Comparison of ENCODE assay signal across 11 cellular contexts in genomic region chr5:140569197-140569596, GRCh38. TPM values are rescaled to one million over a fixed set of nuclear protein-coding genes. Genes with fewer than 3 reads are reported as not detected.
DNase-seq lines count a peak whose midpoint lies in the region; ATAC-seq and TF ChIP-seq lines count a peak whose summit lies in the region.
"Had no signal": no experiment of that assay in that cellular context is flagged by ENCODE, and none has a peak within 500 bp of the region (broad histone marks: within the 10 kb centered on the region; RNA-seq: fewer than 3 reads in every experiment).

No MANE protein-coding gene starts in this region.

- peak overlapping the region; percentile 94 for H3K27ac Mint-ChIP-seq in activated T-cell treated with anti-CD3 and anti-CD28 coated beads, Interleukin-2, amount 50 U/mL, for 24 hours

- H3K4me3 ChIP-seq in OCI-LY1 (ENCODE audit: low read depth, low read length, poor library complexity, severe bottlenecking) (no peak overlapping the region), SJCRH30 (no peak overlapping the region)

- H3K27ac ChIP-seq in OCI-LY1 (ENCODE audit: low read depth, low read length, poor library complexity, severe bottlenecking) (no peak overlapping the region), temporal lobe (ENCODE audit: low read depth, low read length) (peak overlapping the region; percentile 46), SJCRH30 (no peak overlapping the region)

- H3K4me1 Mint-ChIP-seq in activated T-cell treated with anti-CD3 and anti-CD28 coated beads, Interleukin-2, amount 50 U/mL, for 24 hours (ENCODE audit: low read depth) = peaks cover 49% of the 10 kb centered on the region

- no peak for TF ChIP-seq CTCF in OCI-LY1 (IDR thresholded peaks at IDR 0.05; ENCODE audit: low read length)

- H3K4me3 Mint-ChIP-seq in activated T-cell treated with anti-CD3 and anti-CD28 coated beads, Interleukin-2, amount 50 U/mL, for 24 hours = peak overlapping the region; percentile 68

- no peaks in the 10 kb centered on the region for H3K79me2 ChIP-seq in OCI-LY1 (ENCODE audit: insufficient read depth, low read length)

- 0 out of 2 replicates have a peak overlapping the region, but pooled peaks have one; percentile 11 for H3K4me2 ChIP-seq in OCI-LY1 (ENCODE audit: low read length)

- H3K36me3 Mint-ChIP-seq in activated T-cell treated with anti-CD3 and anti-CD28 coated beads, Interleukin-2, amount 50 U/mL, for 24 hours (ENCODE audit: low read depth) = peaks cover 59% of the 10 kb centered on the region

- no peaks in the 10 kb centered on the region for H3K27me3 Mint-ChIP-seq in activated T-cell treated with anti-CD3 and anti-CD28 coated beads, Interleukin-2, amount 50 U/mL, for 24 hours

- H3K27me3 ChIP-seq in OCI-LY1 (ENCODE audit: insufficient read depth, low read length) = no peaks in the 10 kb centered on the region
- no peaks in the 10 kb centered on the region for H3K27me3 ChIP-seq in SJCRH30

- H3K4me1 ChIP-seq in OCI-LY1 (ENCODE audit: insufficient read depth, low read length, severe bottlenecking) = peaks cover 24% of the 10 kb centered on the region
- H3K4me1 ChIP-seq in SJCRH30 = no peaks in the 10 kb centered on the region

- H3K9me2 ChIP-seq in OCI-LY1 (ENCODE audit: low read depth, low read length) = no peaks in the 10 kb centered on the region

- intact Hi-C loops in posterior cingulate gyrus (cut with DNase I) = no loop called here

- H3K36me3 ChIP-seq in OCI-LY1 (ENCODE audit: insufficient read depth, low read length) (peaks cover 33% of the 10 kb centered on the region), SJCRH30 (peaks cover 17% of the 10 kb centered on the region)

- H4K20me1 ChIP-seq in OCI-LY1 (ENCODE audit: insufficient read depth, low read length) = no peaks in the 10 kb centered on the region

- H2AFZ ChIP-seq in OCI-LY1 (ENCODE audit: low read length) = no peak overlapping the region

- no peaks in the 10 kb centered on the region for H3F3A ChIP-seq in OCI-LY1 (ENCODE audit: insufficient read depth, low read length)

- ATAC-seq in GM21528 (IDR thresholded peaks at IDR 0.05; ENCODE audit: low FRiP score, unreplicated experiment) = no peak
- ATAC-seq: activated CD4-positive, CD25-positive, alpha-beta regulatory T cell treated with anti-CD3 and anti-CD28 coated beads, Interleukin-2, amount 50 U/mL, for 24 hours had no signal

- H3K9ac ChIP-seq in OCI-LY1 (ENCODE audit: low read length) = no peak overlapping the region

- H3K9me3 Mint-ChIP-seq in activated T-cell treated with anti-CD3 and anti-CD28 coated beads, Interleukin-2, amount 50 U/mL, for 24 hours = no peaks in the 10 kb centered on the region

- no peak for DNase-seq in activated T-cell treated with anti-CD3 and anti-CD28 coated beads, Interleukin-2, amount 50 U/mL, for 24 hours
- DNase-seq in activated T-cell treated with anti-CD3 and anti-CD28 coated beads, Interleukin-2, amount 50 U/mL, for 1 hour = no peak
- DNase-seq in iris pigment epithelial cell (ENCODE audit: low read depth) (peak; percentile 10), posterior cingulate gyrus (no peak), SJCRH30 (no peak)
- DNase-seq: effector CD8-positive, alpha-beta T cell; mesendoderm had no signal

- H3K9me3 ChIP-seq in OCI-LY1 (ENCODE audit: low read length) (no peaks in the 10 kb centered on the region), SJCRH30 (replicated peaks) (no peaks in the 10 kb centered on the region)

RNA-seq across cellular contexts. Expression of gene SLC35A4, which starts 4.6 kb away (rescaled TPM):
- 4.7 TPM for total RNA-seq in temporal lobe
- total RNA-seq in SJCRH30 (2014; rRNA removed; shearing (Covaris generic)) = 61.2 and 62.3 TPM in 2 replicates

RNA-seq across cellular contexts. Expression of gene APBB3, which starts 4.8 kb away (rescaled TPM):
- total RNA-seq in temporal lobe = 26.6 TPM
- 10.2 and 16.9 TPM in 2 replicates for total RNA-seq in SJCRH30 (2014; rRNA removed; shearing (Covaris generic))

RNA-seq across cellular contexts. Expression of gene SRA1, which starts 11.9 kb away (rescaled TPM):
- 14.3 TPM for total RNA-seq in temporal lobe
- total RNA-seq in SJCRH30 (2014; rRNA removed; shearing (Covaris generic)) = 27.5 and 36.1 TPM in 2 replicates

RNA-seq across cellular contexts. Expression of gene EIF4EBP3, which starts 21.7 kb away (rescaled TPM):
- not detected for total RNA-seq in temporal lobe
- 0.57 and 1.3 TPM in 2 replicates for total RNA-seq in SJCRH30 (2014; rRNA removed; shearing (Covaris generic))

Comparison
In these comparisons a context has a peak if more than half of its experiments do, and no peak if none do; other contexts are left out.
1. RNA of gene SLC35A4, which starts 4.6 kb away (total RNA-seq): 61.2 to 62.3 TPM in SJCRH30; 4.7 TPM in temporal lobe (single experiment); every median in the first group is over 10 times any median in the second.